8 cellular contexts compared by ENCODE assay signal in genomic region chr1:87131809-87132663, GRCh38.
DNase-seq lines count a peak whose midpoint lies in the region; ATAC-seq, FAIRE-seq and TF ChIP-seq lines count a peak whose summit lies in the region.

No MANE protein-coding gene starts in this region.

- H3K9ac ChIP-seq in HepG2 (ENCODE audit: insufficient read depth, low read depth, low read length) = peak overlapping the region; percentile 53; the same call in 1 of the 2 replicates

- DNase-seq in AG09309 (ENCODE audit: low read depth) (no peak), NCI-H2227 treated with DMSO at 0.1 percent for 48 hours (lab: John Stamatoyannopoulos, UW) (peak; percentile 71), coronary artery (ENCODE audit: low spot score) (peak; percentile 84), HepG2 (ENCODE audit: low spot score) (peak; percentile 47)
- DNase-seq in activated CD4-positive, alpha-beta T cell treated with anti-CD3 and anti-CD28 coated beads, Interleukin-2, amount 10 ng/mL, durations not matched to agents 24 days and 14 days = peak; percentile 92
- peak; percentile 74 for DNase-seq in stimulated activated CD4-positive, alpha-beta T cell treated with anti-CD3 and anti-CD28 coated beads, Interleukin-4, amount 100 ng/mL, for 1 hour

- H3K9me3 Mint-ChIP-seq in activated CD4-positive, alpha-beta T cell treated with anti-CD3 and anti-CD28 coated beads, Interleukin-2, amount 10 ng/mL, durations not matched to agents 24 days and 14 days = no peaks in the 10 kb centered on the region

- H3K4me3 Mint-ChIP-seq in activated CD4-positive, alpha-beta T cell treated with anti-CD3 and anti-CD28 coated beads, Interleukin-2, amount 10 ng/mL, durations not matched to agents 24 days and 14 days = peak overlapping the region; percentile 82

- WGBS in HepG2 (ENCODE audit: low lambda C conversion rate) = 71% methylated on average over 24 of the region's 66 CpGs

- H3K4me2 ChIP-seq in HepG2 (ENCODE audit: low read depth, low read length) = peak overlapping the region; percentile 85

- H3K9me3 ChIP-seq in HepG2 (ENCODE audit: low read length) = no peaks in the 10 kb centered on the region

- POLR2A ChIA-PET in HepG2 (lab: Yijun Ruan, JAX) = no interaction called here

- CTCF ChIA-PET in HepG2 (lab: Yijun Ruan, JAX; ENCODE audit: low intra/inter-chr PET ratio, low total read pairs) = interaction anchor here (0.9 kb wide), 1 partner anchor 930 kb away, joined by 3 read pairs; no protein-coding TSS in a partner anchor

- FAIRE-seq in HepG2 (lab: Jason Lieb, UNC) = peak; percentile 60

- no peaks in the 10 kb centered on the region for H3K4me1 ChIP-seq in HepG2 (ENCODE audit: insufficient read depth, low read length)

- peaks cover 5% of the 10 kb centered on the region for H3K4me1 Mint-ChIP-seq in activated CD4-positive, alpha-beta T cell treated with anti-CD3 and anti-CD28 coated beads, Interleukin-2, amount 10 ng/mL, durations not matched to agents 24 days and 14 days

- H3K27ac Mint-ChIP-seq in activated CD4-positive, alpha-beta T cell treated with anti-CD3 and anti-CD28 coated beads, Interleukin-2, amount 10 ng/mL, durations not matched to agents 24 days and 14 days = no peak overlapping the region

- TF ChIP-seq RAD21 in HepG2 (CRISPR knock-in tag; IDR thresholded peaks at IDR 0.05) = peak; percentile 94

- TF ChIP-seq EP300 in HepG2 (IDR thresholded peaks at IDR 0.05; ENCODE audit: low read depth in 2 of 2, low read length in 2 of 2) (no peak), HepG2 (CRISPR knock-in tag; IDR thresholded peaks at IDR 0.05; ENCODE audit: borderline replicate concordance) (no peak)

- H3K4me3 ChIP-seq in AG09309 (ENCODE audit: control insufficient read depth, low read depth, low read length) (peak overlapping the region; percentile 35), coronary artery (peak overlapping the region; percentile 75), HepG2 (replicated peaks in 1 of 3; ENCODE audit: insufficient read depth in 1 of 3, low read depth in 2 of 3, low read length in 3 of 3) (peak overlapping the region; percentile 41 to 70 (median 42); a peak in 5 of 6 replicates)

- ATAC-seq in GM18520 (IDR thresholded peaks at IDR 0.05; ENCODE audit: unreplicated experiment) = peak; percentile 94
- peak; percentile 97 for ATAC-seq in HG03066 (IDR thresholded peaks at IDR 0.05; ENCODE audit: low read depth, unreplicated experiment)
- ATAC-seq in HepG2 = peak; percentile 97

- TF ChIP-seq POLR2A in HepG2 (IDR thresholded peaks at IDR 0.05; ENCODE audit: insufficient read depth in 1 of 2, low read depth in 2 of 2, low read length in 2 of 2) = no peak

- peaks cover 47% of the 10 kb centered on the region for H3K27me3 Mint-ChIP-seq in activated CD4-positive, alpha-beta T cell treated with anti-CD3 and anti-CD28 coated beads, Interleukin-2, amount 10 ng/mL, durations not matched to agents 24 days and 14 days

- no peaks in the 10 kb centered on the region for H3K36me3 Mint-ChIP-seq in activated CD4-positive, alpha-beta T cell treated with anti-CD3 and anti-CD28 coated beads, Interleukin-2, amount 10 ng/mL, durations not matched to agents 24 days and 14 days (ENCODE audit: low read depth)

- H3K36me3 ChIP-seq in HepG2 (replicated peaks in 1 of 2; ENCODE audit: control insufficient read depth in 1 of 2, insufficient read depth in 2 of 2, low read length in 2 of 2) = no peaks in the 10 kb centered on the region

- H3K79me2 ChIP-seq in HepG2 (ENCODE audit: insufficient read depth, low read length) = no peaks in the 10 kb centered on the region

- H3K27ac ChIP-seq in coronary artery (peak overlapping the region; percentile 18 to 72), HepG2 (ENCODE audit: extremely low read length, insufficient read depth, low read length) (no peak overlapping the region)

- TF ChIP-seq CTCF in AG09309 (IDR thresholded peaks at IDR 0.05; ENCODE audit: control insufficient read depth, insufficient read depth, low read depth, low read length, missing control alignments) (peak; percentile 97), coronary artery (IDR thresholded peaks at IDR 0.05) (peak; percentile 82), HepG2 (CRISPR knock-in tag; IDR thresholded peaks at IDR 0.05) (peak; percentile 98)

- H4K20me1 ChIP-seq in HepG2 (ENCODE audit: insufficient read depth, low read length) = no peaks in the 10 kb centered on the region

- in situ Hi-C loops in HepG2 (cut with HindIII; ENCODE audit: extremely low pct_ligation_motif_present, low pct_unique_long_range_greater_than_20kb) = no loop called here

- no TSS peak for BruUV-seq in HepG2 (replicated peaks; lab: Mats Ljungman, UMichigan)

- intact Hi-C loops in activated CD4-positive, alpha-beta T cell treated with anti-CD3 and anti-CD28 coated beads, Interleukin-2, amount 10 ng/mL, durations not matched to agents 24 days and 14 days (cut with micrococcal nuclease) = loop anchor here (2.0 to 5.0 kb wide), 3 partner anchors 21 to 821 kb away; no protein-coding TSS in a partner anchor
- intact Hi-C loops in HepG2 (cut with micrococcal nuclease; ENCODE audit: unreplicated experiment) = loop anchor here (5.0 kb wide), 2 partner anchors 820 to 1465 kb away; no protein-coding TSS in a partner anchor

- no peak overlapping the region for H2AFZ ChIP-seq in HepG2 (ENCODE audit: low read length)

- H3K27me3 ChIP-seq in HepG2 (ENCODE audit: control insufficient read depth in 1 of 2, insufficient read depth in 2 of 2, low read length in 2 of 2) = peaks cover 3 to 33% of the 10 kb centered on the region in 2 experiments; a peak in 3 of 5 replicates

TF ChIP-seq in HepG2, 621 proteins besides CTCF, POLR2A, EP300 and RAD21 (continues in another document):
- TF ChIP-seq ZFP91 (CRISPR knock-in tag; IDR thresholded peaks at IDR 0.05; ENCODE audit: borderline replicate concordance) (peak; percentile 59; the same call in 1 of the 2 replicates), ZMAT5 (CRISPR knock-in tag; IDR thresholded peaks at IDR 0.05; ENCODE audit: borderline replicate concordance, low read depth) (no peak), USF2 (IDR thresholded peaks at IDR 0.05; ENCODE audit: low read depth, low read length) (no peak), USF2 (CRISPR knock-in tag; IDR thresholded peaks at IDR 0.05; ENCODE audit: borderline replicate concordance) (no peak), SP140L (CRISPR knock-in tag; IDR thresholded peaks at IDR 0.05; ENCODE audit: borderline replicate concordance) (no peak), PHF8 (CRISPR knock-in tag; IDR thresholded peaks at IDR 0.05) (peak; percentile 25; the same call in 1 of the 2 replicates), ZNF501 (CRISPR knock-in tag; IDR thresholded peaks at IDR 0.05) (peak; percentile 49; the same call in 1 of the 2 replicates), KDM1A (CRISPR knock-in tag; IDR thresholded peaks at IDR 0.05) (0 out of 2 replicates have a peak, but pooled peaks have one; percentile 18), BHLHE40 (IDR thresholded peaks at IDR 0.05; ENCODE audit: low read length) (0 out of 2 replicates have a peak, but pooled peaks have one; percentile 26), ZNF546 (CRISPR knock-in tag; conservative IDR thresholded peaks at IDR 0.05) (0 out of 2 replicates have a peak, but pooled peaks have one; percentile 74), ZNF34 (CRISPR knock-in tag; IDR thresholded peaks at IDR 0.05; ENCODE audit: borderline replicate concordance) (0 out of 2 replicates have a peak, but pooled peaks have one; percentile 42), ATF7-NPFF (CRISPR knock-in tag; IDR thresholded peaks at IDR 0.05; ENCODE audit: low read depth) (0 out of 2 replicates have a peak, but pooled peaks have one; percentile 25)
